Comparison of ENCODE assay signal across 1 cellular context in the genomic region with DNA sequence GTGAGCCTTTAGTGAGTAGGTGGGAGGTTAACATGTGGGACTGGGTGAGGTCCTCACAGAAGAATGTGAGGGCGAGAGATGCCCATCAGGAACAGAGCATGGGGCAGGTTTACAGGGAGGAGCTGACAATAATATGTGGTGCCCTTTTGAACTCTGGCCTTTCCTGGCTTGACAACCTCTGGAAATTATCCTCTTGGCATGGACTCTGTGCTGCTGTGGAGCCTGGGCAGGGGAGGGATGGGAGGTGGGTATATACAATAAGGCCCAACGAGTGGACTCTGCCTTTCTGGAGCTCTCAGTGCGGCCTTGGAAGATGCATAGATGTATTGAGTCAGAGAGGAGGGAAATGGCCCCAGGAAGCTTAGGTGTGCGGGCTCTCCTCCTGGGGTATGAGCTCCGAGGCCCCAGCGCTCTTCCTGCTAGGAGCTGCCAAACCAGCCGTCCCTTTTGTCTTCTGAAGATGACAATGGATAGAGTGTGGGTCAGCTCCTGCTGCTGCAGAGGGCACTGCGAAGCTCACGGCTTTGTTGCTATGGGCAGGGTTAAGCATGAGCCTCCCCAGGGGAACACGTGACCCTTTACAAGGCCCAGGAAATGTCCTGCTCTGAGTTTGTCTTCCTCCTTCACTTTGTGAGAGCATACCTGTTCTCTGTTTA.
TF ChIP-seq lines count a peak whose summit lies in the region.

No MANE protein-coding gene starts in this region.

TF ChIP-seq in GM12878, 131 proteins besides CTCF, POLR2A, EP300 and RAD21:
- TF ChIP-seq USF2 (IDR thresholded peaks at IDR 0.05; ENCODE audit: borderline replicate concordance, low read depth, low read length) (peak; percentile 28; the same call in 1 of the 2 replicates), RAD51 (IDR thresholded peaks at IDR 0.05) (peak; percentile 65; the same call in 1 of the 2 replicates), MLLT1 (IDR thresholded peaks at IDR 0.05) (no peak)
